8 cellular contexts compared by ENCODE assay signal in genomic region chr10:6347391-6347951, GRCh38.
DNase-seq lines count a peak whose midpoint lies in the region; ATAC-seq and TF ChIP-seq lines count a peak whose summit lies in the region.

No MANE protein-coding gene starts in this region.

- no peaks in the 10 kb centered on the region for H4K20me1 ChIP-seq in OCI-LY7 (ENCODE audit: insufficient read depth, low read length)

- BruUV-seq in OCI-LY7 (replicated peaks; lab: Mats Ljungman, UMichigan): TSS peak; percentile 94

- CTCF ChIA-PET in OCI-LY7 (lab: Charles Lee; ENCODE audit: unreplicated experiment): interaction anchor here (0.9 to 2.2 kb wide), 5 partner anchors 27 to 145 kb away, joined by 4 to 8 read pairs (median 5); partner anchors contain the start of gene PFKFB3

- intact Hi-C loops in CD14-positive monocyte (cut with micrococcal nuclease) (loop anchor here (10.0 kb wide), 4 partner anchors 47 to 143 kb away; partner anchors contain the start of gene PFKFB3 (in 1 of the 2)), OCI-LY7 (cut with micrococcal nuclease; ENCODE audit: unreplicated experiment) (loop anchor here (10.0 kb wide), 1 partner anchor 693 kb away; no protein-coding TSS in a partner anchor), Right ventricle myocardium superior (cut with DNase I) (no loop called here)

- DNase-seq in CD14-positive monocyte (ENCODE audit: low spot score): no peak
- DNase-seq in OCI-LY7 (ENCODE audit: low spot score): peak; percentile 75
- DNase-seq in activated gamma-delta T cell treated with anti-CD3 and anti-CD28 coated beads, Interleukin-2, amount 50 U/mL, for 16 hours (ENCODE audit: low read depth): peak; percentile 31
- no peak for DNase-seq in cerebellar nuclear complex (lab: John Stamatoyannopoulos, UW)
- DNase-seq in Right ventricle myocardium superior: no peak
- no peak for DNase-seq in GM10266 (ENCODE audit: extremely low spot score)

- peaks cover 13% of the 10 kb centered on the region; the same call in 1 of the 2 replicates for H3K9me3 ChIP-seq in OCI-LY7 (ENCODE audit: low read length)
- H3K9me3 ChIP-seq in parathyroid adenoma (ENCODE audit: control insufficient read depth, low read length): no peaks in the 10 kb centered on the region

- H3K4me1 Mint-ChIP-seq in CD14-positive monocyte: peaks cover 41% of the 10 kb centered on the region

- H3K4me1 ChIP-seq in OCI-LY7 (ENCODE audit: insufficient read depth, low read length, poor library complexity, severe bottlenecking) (peaks cover 82% of the 10 kb centered on the region), parathyroid adenoma (peaks cover 5% of the 10 kb centered on the region)

- ATAC-seq in GM21737 (IDR thresholded peaks at IDR 0.05; ENCODE audit: unreplicated experiment): peak; percentile 28
- no peak for ATAC-seq in Right ventricle myocardium superior (ENCODE audit: poor library complexity)

- H3K36me3 ChIP-seq in OCI-LY7 (ENCODE audit: insufficient read depth, low read length): no peaks in the 10 kb centered on the region; the same call in 1 of the 2 replicates
- no peaks in the 10 kb centered on the region for H3K36me3 ChIP-seq in parathyroid adenoma (ENCODE audit: control insufficient read depth, insufficient read depth, low read length)

- peak overlapping the region; percentile 97 for H3K27ac ChIP-seq in OCI-LY7 (ENCODE audit: low read depth, low read length, poor library complexity, severe bottlenecking)
- H3K27ac ChIP-seq in parathyroid adenoma: no peak overlapping the region

- H3K9me3 Mint-ChIP-seq in CD14-positive monocyte: peaks cover 2 to 9% (median 5%) of the 10 kb centered on the region in 7 donors

- H3K36me3 Mint-ChIP-seq in CD14-positive monocyte: peaks cover 7 to 9% of the 10 kb centered on the region in 2 donors

- TF ChIP-seq CTCF in CD14-positive monocyte (IDR thresholded peaks at IDR 0.05): no peak
- TF ChIP-seq CTCF in OCI-LY7 (conservative IDR thresholded peaks at IDR 0.05; ENCODE audit: low read length): no peak; the same call in 1 of the 2 replicates
- TF ChIP-seq CTCF in parathyroid adenoma (IDR thresholded peaks at IDR 0.05): no peak
- TF ChIP-seq CTCF in GM10266 (IDR thresholded peaks at IDR 0.05; ENCODE audit: control insufficient read depth, insufficient read depth, low read depth, missing control alignments): no peak

- H2AFZ ChIP-seq in OCI-LY7 (ENCODE audit: low read length) (peak overlapping the region; percentile 11; the same call in 1 of the 2 replicates), parathyroid adenoma (no peak overlapping the region)

- H3K27me3 ChIP-seq in parathyroid adenoma (ENCODE audit: control insufficient read depth, insufficient read depth, low read length): no peaks in the 10 kb centered on the region

- H3K4me3 Mint-ChIP-seq in CD14-positive monocyte: peak overlapping the region; percentile 61 to 84

- H3K27ac Mint-ChIP-seq in CD14-positive monocyte: peak overlapping the region; percentile 91 to 95 (median 93)

- H3K4me3 ChIP-seq in OCI-LY7 (ENCODE audit: low read depth, low read length, poor library complexity, severe bottlenecking) (peak overlapping the region; percentile 65), parathyroid adenoma (ENCODE audit: low read depth, low read length) (peak overlapping the region; percentile 13)

- POLR2A ChIA-PET in OCI-LY7 (lab: Charles Lee): interaction anchor here (0.7 to 6.8 kb wide), 24 partner anchors 11 to 414 kb away, joined by 3 to 83 read pairs (median 9); partner anchors contain the start of gene PFKFB3

- no peak overlapping the region for H3K9ac ChIP-seq in parathyroid adenoma

- H3K27me3 Mint-ChIP-seq in CD14-positive monocyte (ENCODE audit: low read depth in 3 of 3): peaks cover 0 to 7% (median 1%) of the 10 kb centered on the region in 3 donors

- H3K79me2 ChIP-seq in OCI-LY7 (ENCODE audit: insufficient read depth, low read depth, low read length) (no peaks in the 10 kb centered on the region), parathyroid adenoma (no peaks in the 10 kb centered on the region)

- H3K4me2 ChIP-seq in OCI-LY7 (ENCODE audit: low read length) (peak overlapping the region; percentile 81), parathyroid adenoma (ENCODE audit: low read length) (peak overlapping the region; percentile 42)

- H3K9me2 ChIP-seq in OCI-LY7 (ENCODE audit: insufficient read depth, low read length): no peaks in the 10 kb centered on the region

Comparison
In these comparisons a context has a peak if more than half of its experiments do, and no peak if none do; other contexts are left out.
1. DNase-seq: peak in OCI-LY7 (single experiment) and activated gamma-delta T cell treated with anti-CD3 and anti-CD28 coated beads, Interleukin-2, amount 50 U/mL, for 16 hours (single experiment); none in CD14-positive monocyte (single experiment), cerebellar nuclear complex (0 of 2), Right ventricle myocardium superior (single experiment) and GM10266 (single experiment).